In the genomic region with DNA sequence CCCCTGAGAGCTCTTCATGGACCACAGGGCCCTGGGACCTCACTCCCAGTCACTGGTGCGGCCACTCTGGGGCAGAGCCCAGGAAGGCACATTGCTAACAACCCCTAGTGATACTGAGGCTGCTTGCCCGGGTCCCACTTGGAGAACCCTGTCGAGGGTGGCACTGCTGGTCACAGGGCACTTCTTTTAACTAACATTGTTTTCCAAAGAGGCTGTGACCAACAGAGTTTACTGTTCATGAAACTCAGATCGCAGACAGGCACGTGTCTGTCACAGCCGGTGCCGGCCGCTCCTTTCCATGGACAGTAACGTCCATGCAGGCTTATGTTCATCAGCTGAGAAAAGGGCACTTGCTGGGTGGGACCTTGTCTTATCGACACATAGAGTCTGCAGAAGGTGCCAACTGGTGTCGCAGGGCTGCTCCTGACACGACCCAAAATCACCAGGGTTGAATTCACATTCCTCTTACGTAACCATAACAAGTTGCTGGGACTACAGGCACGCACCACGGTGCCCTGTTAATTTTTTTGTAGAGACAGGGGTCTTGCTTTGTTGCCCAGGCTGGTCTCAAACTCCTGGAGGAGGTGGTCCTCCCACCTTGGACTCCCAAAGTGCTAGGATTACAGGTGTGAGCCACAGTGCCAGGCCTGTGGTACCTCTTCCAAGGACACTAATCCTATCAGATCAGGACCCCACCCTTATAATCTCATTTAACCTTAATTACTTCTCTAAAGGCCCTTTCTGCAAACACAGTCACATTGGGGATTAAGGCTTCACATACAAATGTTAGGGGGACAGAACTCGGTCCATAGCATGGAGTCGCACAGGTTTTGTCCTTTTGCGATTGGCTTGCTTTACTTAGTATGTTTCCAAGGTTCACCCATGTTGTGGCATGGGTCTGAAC, we compare ENCODE assay signal across 8 cellular contexts. TPM values are rescaled to one million over a fixed set of nuclear protein-coding genes. Genes with fewer than 3 reads are reported as not detected.
A peak's percentile ranks its signal among the peaks of the same experiment; 100 is the strongest.
DNase-seq lines count a peak whose midpoint lies in the region; ATAC-seq and TF ChIP-seq lines count a peak whose summit lies in the region.

No MANE protein-coding gene starts in this region.

- WGBS in right lobe of liver (ENCODE audit: insufficient coverage, low coverage, low lambda C conversion rate, missing lambda C conversion rate), result 83% methylated on average over 4 of the region's 18 CpGs
- WGBS in transverse colon (ENCODE audit: low coverage in 1 of 2), 2 donors, result 85% methylated on average over 18 of the region's 18 CpGs; no CpG with 5 or more reads in 1 of the 2 donors

- TF ChIP-seq POLR2A in right lobe of liver (IDR thresholded peaks at IDR 0.05) (no peak), transverse colon (IDR thresholded peaks at IDR 0.05) (no peak)

- CTCF ChIA-PET in activated naive CD4-positive, alpha-beta T cell treated with anti-CD3 and anti-CD28 coated beads for 36 hours (lab: Charles Lee), result no interaction called here

- no peaks in the 10 kb centered on the region for H3K27me3 Mint-ChIP-seq in activated naive CD4-positive, alpha-beta T cell treated with anti-CD3 and anti-CD28 coated beads for 36 hours (ENCODE audit: low read depth)

- H3K4me1 ChIP-seq in adipocyte (ENCODE audit: control insufficient read depth, insufficient read depth, low read length) (peaks cover 22% of the 10 kb centered on the region), right lobe of liver (peaks cover 0 to 13% (median 7%) of the 10 kb centered on the region in 4 donors), transverse colon (peaks cover 11 to 22% (median 16%) of the 10 kb centered on the region in 4 donors)

- in situ Hi-C loops in transverse colon (cut with MboI; ENCODE audit: low pct_ligation_motif_present in 1 of 4, low pct_unique_long_range_greater_than_20kb in 1 of 4, low sequenced_read_pairs in 3 of 4), result loop anchor here in 1 of 4 donors (25.0 kb wide), 1 partner anchor 132 kb away; no protein-coding TSS in a partner anchor

- no peaks in the 10 kb centered on the region for H3K9me3 Mint-ChIP-seq in activated naive CD4-positive, alpha-beta T cell treated with anti-CD3 and anti-CD28 coated beads for 36 hours

- H3K9ac ChIP-seq in adipocyte (ENCODE audit: low read length), result peak overlapping the region; percentile 92

- ATAC-seq in right lobe of liver (no peak), omental fat pad (ENCODE audit: low FRiP score) (no peak), GM21619 (IDR thresholded peaks at IDR 0.05; ENCODE audit: unreplicated experiment) (no peak)

- intact Hi-C loops in activated naive CD4-positive, alpha-beta T cell treated with anti-CD3 and anti-CD28 coated beads for 36 hours (cut with micrococcal nuclease), result loop anchor here (10.0 kb wide), 1 partner anchor 794 kb away; no protein-coding TSS in a partner anchor
- intact Hi-C loops in right lobe of liver (cut with DNase I), result no loop called here
- intact Hi-C loops in transverse colon (cut with DNase I; ENCODE audit: low total_unique reads), result no loop called here

- DNase-seq in activated naive CD4-positive, alpha-beta T cell treated with anti-CD3 and anti-CD28 coated beads for 36 hours, result no peak
- DNase-seq in activated naive CD4-positive, alpha-beta T cell treated with anti-CD3 and anti-CD28 coated beads, Interleukin-2, amount 50 U/mL, for 16 hours, result no peak
- DNase-seq in adipocyte (ENCODE audit: low read depth) (no peak), right lobe of liver (no peak), transverse colon (no peak), omental fat pad (ENCODE audit: low spot score) (no peak), NCI-H748 (lab: John Stamatoyannopoulos, UW; ENCODE audit: unreplicated experiment) (no peak)

- H3K36me3 Mint-ChIP-seq in activated naive CD4-positive, alpha-beta T cell treated with anti-CD3 and anti-CD28 coated beads for 36 hours (ENCODE audit: low read depth), result peaks cover 3% of the 10 kb centered on the region

- no peak for TF ChIP-seq EP300 in transverse colon (IDR thresholded peaks at IDR 0.05; ENCODE audit: low read depth)

- H3K4me1 Mint-ChIP-seq in activated naive CD4-positive, alpha-beta T cell treated with anti-CD3 and anti-CD28 coated beads for 36 hours (ENCODE audit: low read depth), result peaks cover 39% of the 10 kb centered on the region

- no peaks in the 10 kb centered on the region for H3K9me3 ChIP-seq in adipocyte (ENCODE audit: control insufficient read depth, low read length)
- no peaks in the 10 kb centered on the region for H3K9me3 ChIP-seq in right lobe of liver
- H3K9me3 ChIP-seq in transverse colon, result no peaks in the 10 kb centered on the region

- peak overlapping the region; percentile 96 for H3K4me3 ChIP-seq in adipocyte (ENCODE audit: low read length)
- H3K4me3 ChIP-seq in right lobe of liver, result peak overlapping the region; percentile 76 to 88 (median 86)
- H3K4me3 ChIP-seq in transverse colon, result peak overlapping the region in 3 of 4 donors; percentile 33 to 94 (median 92)

- TF ChIP-seq CTCF in right lobe of liver (IDR thresholded peaks at IDR 0.05), result no peak
- TF ChIP-seq CTCF in transverse colon (IDR thresholded peaks at IDR 0.05), result no peak
- TF ChIP-seq CTCF in omental fat pad (IDR thresholded peaks at IDR 0.05), result no peak

- H3K27me3 ChIP-seq in adipocyte (replicated peaks; ENCODE audit: control insufficient read depth, insufficient read depth, low read length) (no peaks in the 10 kb centered on the region), right lobe of liver (no peaks in the 10 kb centered on the region), transverse colon (no peaks in the 10 kb centered on the region)

- H3K36me3 ChIP-seq in adipocyte (ENCODE audit: control insufficient read depth, insufficient read depth, low read length, severe bottlenecking) (peaks cover 8% of the 10 kb centered on the region), right lobe of liver (no peaks in the 10 kb centered on the region), transverse colon (no peaks in the 10 kb centered on the region)

- H3K27ac Mint-ChIP-seq in activated naive CD4-positive, alpha-beta T cell treated with anti-CD3 and anti-CD28 coated beads for 36 hours, result no peak overlapping the region

- H3K27ac ChIP-seq in right lobe of liver, result peak overlapping the region in 1 of 3 donors; percentile 33
- peak overlapping the region in 3 of 4 donors; percentile 81 to 90 (median 89) for H3K27ac ChIP-seq in transverse colon

- peak overlapping the region; percentile 74 for H3K4me3 Mint-ChIP-seq in activated naive CD4-positive, alpha-beta T cell treated with anti-CD3 and anti-CD28 coated beads for 36 hours

RNA-seq across cellular contexts. Expression of a gene that starts 1.2 kb away (rescaled TPM):
- 10 to 100 TPM; 55.8 to 58.5 TPM for total RNA-seq in activated naive CD4-positive, alpha-beta T cell treated with anti-CD3 and anti-CD28 coated beads for 36 hours
- 10 to 100 TPM in 5 of 6 experiments, 1 to 10 TPM in 1; 8.7 to 22.8 (median 16.4) TPM for total RNA-seq in right lobe of liver
- 10 to 100 TPM; 17.9 to 50.5 (median 25.5) TPM for total RNA-seq in transverse colon
- 10 to 100 TPM; 10.6 to 25.6 (median 17.8) TPM for total RNA-seq in omental fat pad
